ENCODE assay signal across 22 cellular contexts in the genomic region with DNA sequence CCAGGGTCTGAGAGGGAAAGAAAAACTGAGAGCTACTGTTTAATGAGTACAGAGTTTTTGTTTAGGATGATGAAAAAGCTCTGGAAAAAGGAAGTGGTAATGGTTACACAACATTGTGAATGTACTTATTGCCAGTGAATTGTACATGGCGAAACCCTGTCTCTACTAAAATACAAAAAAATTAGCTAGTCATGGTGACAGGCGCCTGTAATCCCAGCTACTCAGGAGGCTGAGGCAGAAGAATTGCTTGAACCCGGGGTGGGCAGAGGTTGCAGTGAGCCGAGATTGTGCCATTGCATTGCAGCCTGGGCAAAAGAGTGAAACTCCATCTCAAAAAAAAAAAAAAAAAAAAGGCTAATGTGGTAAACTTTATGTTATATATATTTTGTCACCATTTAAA.
DNase-seq lines count a peak whose midpoint lies in the region; ATAC-seq and TF ChIP-seq lines count a peak whose summit lies in the region.
"Had no signal": no experiment of that assay in that cellular context is flagged by ENCODE, and none has a peak within 500 bp of the region (broad histone marks: within the 10 kb centered on the region; RNA-seq: fewer than 3 reads in every experiment).

No MANE protein-coding gene starts in this region.

- H3K27ac ChIP-seq in colonic mucosa = no peak overlapping the region
- H3K27ac ChIP-seq: adrenal gland, hepatocyte had no signal

- no peak for ATAC-seq in natural killer cell
- ATAC-seq: activated CD4-positive, alpha-beta T cell treated with anti-CD3 and anti-CD28 coated beads for 36 hours; activated CD8-positive, alpha-beta memory T cell treated with anti-CD3 and anti-CD28 coated beads, Interleukin-2, amount 10 ng/mL, durations not matched to agents 7 days and 5 days; Panc1; SK-N-SH treated with all-trans-retinoic acid at 6 μM for 48 hours had no signal

- no peaks in the 10 kb centered on the region for H3K27me3 ChIP-seq in colonic mucosa
- H3K27me3 ChIP-seq: adrenal gland, hepatocyte had no signal

- WGBS in lower leg skin, 2 donors = 87 to 88% methylated on average over 4 of the region's 4 CpGs

- no peaks in the 10 kb centered on the region for H3K9me3 Mint-ChIP-seq in Calu3 (ENCODE audit: low read depth, unreplicated experiment)
- no peaks in the 10 kb centered on the region for H3K9me3 Mint-ChIP-seq in natural killer cell

- no TSS peak for BruUV-seq in Calu3 (replicated peaks; lab: Mats Ljungman, UMichigan)

- CTCF ChIA-PET in Calu3 (lab: Charles Lee) = interaction anchor here (0.6 kb wide), 1 partner anchor 83 kb away, joined by 3 read pairs; no protein-coding TSS in a partner anchor

- no peaks in the 10 kb centered on the region for H3K9me3 ChIP-seq in colonic mucosa
- H3K9me3 ChIP-seq: adrenal gland had no signal

- H3K36me3 Mint-ChIP-seq in Calu3 (ENCODE audit: insufficient read depth, unreplicated experiment) (no peaks in the 10 kb centered on the region), natural killer cell (peaks cover 11% of the 10 kb centered on the region)

- no peaks in the 10 kb centered on the region for H3K27me3 Mint-ChIP-seq in Calu3 (ENCODE audit: unreplicated experiment)
- H3K27me3 Mint-ChIP-seq in natural killer cell (ENCODE audit: low read depth in 2 of 2) = no peaks in the 10 kb centered on the region
- H3K27me3 Mint-ChIP-seq: activated CD4-positive, alpha-beta T cell treated with anti-CD3 and anti-CD28 coated beads for 36 hours; activated CD8-positive, alpha-beta memory T cell treated with anti-CD3 and anti-CD28 coated beads, Interleukin-2, amount 10 ng/mL, durations not matched to agents 7 days and 5 days had no signal

- no peak for TF ChIP-seq CTCF in colonic mucosa (IDR thresholded peaks at IDR 0.05)
- no peak for TF ChIP-seq CTCF in Calu3 (IDR thresholded peaks at IDR 0.05; ENCODE audit: unreplicated experiment)
- TF ChIP-seq CTCF in natural killer cell (IDR thresholded peaks at IDR 0.05) = no peak
- TF ChIP-seq CTCF in lower leg skin (IDR thresholded peaks at IDR 0.05) = no peak

- H3K4me3 Mint-ChIP-seq in Calu3 (ENCODE audit: low read depth, unreplicated experiment) (no peak overlapping the region), natural killer cell (no peak overlapping the region)
- H3K4me3 Mint-ChIP-seq: activated CD4-positive, alpha-beta T cell treated with anti-CD3 and anti-CD28 coated beads for 36 hours; activated CD8-positive, alpha-beta memory T cell treated with anti-CD3 and anti-CD28 coated beads, Interleukin-2, amount 10 ng/mL, durations not matched to agents 7 days and 5 days had no signal

- H3K36me3 ChIP-seq in colonic mucosa = no peaks in the 10 kb centered on the region
- H3K36me3 ChIP-seq: adrenal gland had no signal

- H3K27ac Mint-ChIP-seq in Calu3 (ENCODE audit: unreplicated experiment) (no peak overlapping the region), natural killer cell (no peak overlapping the region)
- H3K27ac Mint-ChIP-seq: activated CD4-positive, alpha-beta T cell treated with anti-CD3 and anti-CD28 coated beads for 36 hours; activated CD8-positive, alpha-beta memory T cell treated with anti-CD3 and anti-CD28 coated beads, Interleukin-2, amount 10 ng/mL, durations not matched to agents 7 days and 5 days had no signal

- DNase-seq in CD1c-positive myeloid dendritic cell (ENCODE audit: extremely low spot score) (peak; percentile 81), MV-4-11 (lab: John Stamatoyannopoulos, UW) (peak; percentile 93), amniotic epithelial cell (ENCODE audit: low read depth) (peak; percentile 80), medulla oblongata (ENCODE audit: extremely low spot score) (peak; percentile 13), colonic mucosa (no peak), Calu3 (no peak), natural killer cell (no peak), lower leg skin (ENCODE audit: low spot score in 2 of 2) (no peak)
- DNase-seq: activated CD4-positive, alpha-beta T cell treated with anti-CD3 and anti-CD28 coated beads for 36 hours; activated CD8-positive, alpha-beta memory T cell treated with anti-CD3 and anti-CD28 coated beads, Interleukin-2, amount 10 ng/mL, durations not matched to agents 7 days and 5 days; adrenal gland; central memory CD4-positive, alpha-beta T cell; effector memory CD4-positive, alpha-beta T cell; kidney; NCI-H1092; NCI-H2081; NCI-H524; stimulated activated naive CD4-positive, alpha-beta T cell; trophoblast cell had no signal

- intact Hi-C loops in colonic mucosa (cut with DNase I) (no loop called here), Calu3 (cut with micrococcal nuclease; ENCODE audit: unreplicated experiment) (no loop called here), natural killer cell (cut with micrococcal nuclease) (no loop called here), lower leg skin (cut with DNase I; ENCODE audit: low total_unique reads) (no loop called here)

- no peak overlapping the region for H3K4me3 ChIP-seq in colonic mucosa
- no peak overlapping the region for H3K4me3 ChIP-seq in lower leg skin (ENCODE audit: low read depth, poor library complexity, severe bottlenecking)
- H3K4me3 ChIP-seq: adrenal gland, hepatocyte had no signal

- TF ChIP-seq POLR2A in lower leg skin (IDR thresholded peaks at IDR 0.05) = no peak

- no peak overlapping the region for H3K9ac ChIP-seq in colonic mucosa (ENCODE audit: low read depth in 2 of 2, low read length in 2 of 2)

- no peaks in the 10 kb centered on the region for H3K4me1 Mint-ChIP-seq in Calu3 (ENCODE audit: low read depth, unreplicated experiment)
- H3K4me1 Mint-ChIP-seq in natural killer cell = peaks cover 8 to 13% of the 10 kb centered on the region in 2 donors

- no peaks in the 10 kb centered on the region for H3K4me1 ChIP-seq in colonic mucosa

Comparison
In these comparisons a context has a peak if more than half of its experiments do, and no peak if none do; other contexts are left out.
1. DNase-seq: peak in CD1c-positive myeloid dendritic cell (single experiment), MV-4-11 (single experiment), amniotic epithelial cell (single experiment) and medulla oblongata (single experiment); none in colonic mucosa (single experiment), Calu3 (single experiment), natural killer cell (single experiment) and lower leg skin (0 of 2).